Comparison of ENCODE assay signal across 8 cellular contexts in the genomic region with DNA sequence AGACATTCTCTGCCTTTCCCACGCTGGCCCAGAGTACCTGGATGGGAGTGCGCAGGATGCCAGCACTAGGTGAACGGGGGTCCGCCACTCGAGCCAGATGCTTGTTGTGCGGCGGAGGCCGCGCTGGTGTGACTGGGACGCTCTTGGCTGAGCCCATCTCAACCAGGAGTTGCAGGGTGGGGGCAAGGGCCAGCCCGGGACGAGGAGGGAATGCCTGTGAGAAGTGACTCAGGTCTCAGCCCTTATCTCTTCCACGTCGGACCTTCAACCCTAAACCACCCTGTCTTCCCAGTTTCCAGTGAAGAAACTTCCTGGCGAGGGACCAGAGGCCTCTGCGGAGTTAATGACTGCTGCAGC. TPM values are rescaled to one million over a fixed set of nuclear protein-coding genes. Genes with fewer than 3 reads are reported as not detected.
A peak's percentile ranks its signal among the peaks of the same experiment; 100 is the strongest.
DNase-seq lines count a peak whose midpoint lies in the region; ATAC-seq, FAIRE-seq and TF ChIP-seq lines count a peak whose summit lies in the region.

No MANE protein-coding gene starts in this region.

- H3K4me1 Mint-ChIP-seq in IgD-negative memory B cell (peaks cover 9 to 21% (median 10%) of the 10 kb centered on the region in 3 donors), mesothelial cell of epicardium (peaks cover 32% of the 10 kb centered on the region)

- TF ChIP-seq CTCF in bronchial epithelial cell (IDR thresholded peaks at IDR 0.05; ENCODE audit: insufficient read depth, low read length, severe bottlenecking) = no peak
- no peak for TF ChIP-seq CTCF in mesothelial cell of epicardium (IDR thresholded peaks at IDR 0.05; ENCODE audit: unreplicated experiment)

- ATAC-seq in HG03342 (IDR thresholded peaks at IDR 0.05; ENCODE audit: unreplicated experiment) (no peak), esophagus mucosa (no peak)

- H3K36me3 ChIP-seq in bronchial epithelial cell (ENCODE audit: control insufficient read depth, insufficient read depth, low read length) = peaks cover 3% of the 10 kb centered on the region

- FAIRE-seq in bronchial epithelial cell (lab: Jason Lieb, UNC) = no peak

- H3K27me3 ChIP-seq in bronchial epithelial cell (ENCODE audit: control insufficient read depth, insufficient read depth, low read length) = no peaks in the 10 kb centered on the region

- peak; percentile 32 for DNase-seq in AG08396 (ENCODE audit: low spot score)
- no peak for DNase-seq in bronchial epithelial cell (ENCODE audit: low read depth)
- DNase-seq in mesothelial cell of epicardium (ENCODE audit: low spot score in 2 of 2, unreplicated experiment in 2 of 2) = no peak
- DNase-seq in cerebellar nuclear complex (lab: John Stamatoyannopoulos, UW) = no peak
- DNase-seq in epidermal melanocyte (ENCODE audit: insufficient read length, low spot score) = no peak

- peak overlapping the region in 3 of 4 donors; percentile 87 to 98 (median 95) for H3K4me3 Mint-ChIP-seq in IgD-negative memory B cell
- H3K4me3 Mint-ChIP-seq in mesothelial cell of epicardium = peak overlapping the region; percentile 95

- no peaks in the 10 kb centered on the region for H3K9me3 Mint-ChIP-seq in IgD-negative memory B cell
- no peaks in the 10 kb centered on the region for H3K9me3 Mint-ChIP-seq in mesothelial cell of epicardium

- H3K27me3 Mint-ChIP-seq in IgD-negative memory B cell (no peaks in the 10 kb centered on the region), mesothelial cell of epicardium (ENCODE audit: low read depth) (no peaks in the 10 kb centered on the region)

- H3K27ac Mint-ChIP-seq in IgD-negative memory B cell = peak overlapping the region; percentile 80 to 100 (median 88)
- peak overlapping the region; percentile 96 for H3K27ac Mint-ChIP-seq in mesothelial cell of epicardium

- H3K36me3 Mint-ChIP-seq in IgD-negative memory B cell (peaks cover under 1% of the 10 kb centered on the region), mesothelial cell of epicardium (peaks cover 20% of the 10 kb centered on the region)

- peak overlapping the region; percentile 79 for H3K4me3 ChIP-seq in bronchial epithelial cell (ENCODE audit: low read depth, low read length)

RNA-seq across cellular contexts. Expression of a gene that starts 0.3 kb away (rescaled TPM):
- polyA plus RNA-seq in IgD-negative memory B cell = 0.60 TPM
- total RNA-seq in bronchial epithelial cell = 0.26 and 0.51 TPM in 2 replicates
- 11.9 to 18.6 TPM (median 14.3 TPM) in 3 replicates for total RNA-seq in mesothelial cell of epicardium
- 13.9 TPM for total RNA-seq in esophagus mucosa

RNA-seq across cellular contexts. Expression of a gene that starts 1.2 kb away (rescaled TPM):
- polyA plus RNA-seq in IgD-negative memory B cell = 33.2 TPM
- total RNA-seq in bronchial epithelial cell (45.0 and 46.9 TPM in 2 replicates), mesothelial cell of epicardium (119 to 126 TPM (median 122 TPM) in 3 replicates), esophagus mucosa (91.1 TPM)

RNA-seq across cellular contexts. Expression of a gene that starts 10.0 kb away (rescaled TPM):
- polyA plus RNA-seq in IgD-negative memory B cell = not detected
- total RNA-seq in bronchial epithelial cell (0.38 and 0.53 TPM in 2 replicates), mesothelial cell of epicardium (22.9 to 24.3 TPM (median 23.0 TPM) in 3 replicates), esophagus mucosa (not detected)

RNA-seq across cellular contexts. Expression of a gene that starts 16.6 kb away (rescaled TPM):
- 490 TPM for polyA plus RNA-seq in IgD-negative memory B cell
- 1,194 and 1,306 TPM in 2 replicates for total RNA-seq in bronchial epithelial cell
- 473 to 488 TPM (median 484 TPM) in 3 replicates for total RNA-seq in mesothelial cell of epicardium
- total RNA-seq in esophagus mucosa = 629 TPM

RNA-seq across cellular contexts. Expression of a gene that starts 22.3 kb away (rescaled TPM):
- polyA plus RNA-seq in IgD-negative memory B cell = 10.6 TPM
- total RNA-seq in bronchial epithelial cell (7.9 and 12.5 TPM in 2 replicates), mesothelial cell of epicardium (2.4 to 4.1 TPM (median 2.9 TPM) in 3 replicates), esophagus mucosa (6.4 TPM)

Comparison
In these comparisons a context has a peak if more than half of its experiments do, and no peak if none do; other contexts are left out.
1. RNA of a gene that starts 10.0 kb away (total RNA-seq): 22.9 to 24.3 TPM in mesothelial cell of epicardium; 0.38 to 0.53 TPM in bronchial epithelial cell and not detected in esophagus mucosa (single experiment); every median in the first group is over 10 times any median in the second.